Comparison of ENCODE assay signal across 1 cellular context in the genomic region with DNA sequence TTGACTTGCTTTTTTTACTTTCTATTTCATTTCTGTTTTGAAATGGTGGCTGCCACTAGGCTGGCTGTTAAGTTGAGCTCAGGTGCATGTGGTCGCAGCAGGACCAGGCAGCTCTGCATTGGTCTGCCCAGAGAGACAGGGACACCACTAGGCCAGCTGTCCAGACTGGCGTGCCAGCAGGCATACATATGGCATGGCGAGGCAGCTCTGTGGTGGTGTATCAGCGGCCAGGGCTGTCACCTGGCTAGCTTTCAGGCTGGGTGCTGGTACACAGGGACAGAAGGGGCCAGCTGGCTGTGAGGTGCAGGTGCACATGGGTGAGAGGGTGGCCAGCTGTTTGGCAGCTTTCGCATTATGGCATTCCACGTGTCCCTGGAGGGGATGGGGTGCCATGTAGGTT.
TF ChIP-seq lines count a peak whose summit lies in the region.

No MANE protein-coding gene starts in this region.

TF ChIP-seq in IMR-90, 13 proteins besides CTCF, POLR2A, EP300 and RAD21 (continued from another document):
- TF ChIP-seq, protein P1, sequence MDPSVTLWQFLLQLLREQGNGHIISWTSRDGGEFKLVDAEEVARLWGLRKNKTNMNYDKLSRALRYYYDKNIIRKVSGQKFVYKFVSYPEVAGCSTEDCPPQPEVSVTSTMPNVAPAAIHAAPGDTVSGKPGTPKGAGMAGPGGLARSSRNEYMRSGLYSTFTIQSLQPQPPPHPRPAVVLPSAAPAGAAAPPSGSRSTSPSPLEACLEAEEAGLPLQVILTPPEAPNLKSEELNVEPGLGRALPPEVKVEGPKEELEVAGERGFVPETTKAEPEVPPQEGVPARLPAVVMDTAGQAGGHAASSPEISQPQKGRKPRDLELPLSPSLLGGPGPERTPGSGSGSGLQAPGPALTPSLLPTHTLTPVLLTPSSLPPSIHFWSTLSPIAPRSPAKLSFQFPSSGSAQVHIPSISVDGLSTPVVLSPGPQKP (IDR thresholded peaks at IDR 0.05; ENCODE audit: borderline replicate concordance, low read depth, low read length), result no peak
- TF ChIP-seq RCOR1 (IDR thresholded peaks at IDR 0.05; ENCODE audit: insufficient replicate concordance, low read length), result no peak
- TF ChIP-seq CEBPB (IDR thresholded peaks at IDR 0.05; ENCODE audit: low read depth, low read length), result no peak
- TF ChIP-seq MAZ (IDR thresholded peaks at IDR 0.05; ENCODE audit: borderline replicate concordance, low read depth, low read length), result no peak
- no peak for TF ChIP-seq SMC3 (IDR thresholded peaks at IDR 0.05; ENCODE audit: low read depth, low read length)
- TF ChIP-seq CHD1 (IDR thresholded peaks at IDR 0.05; ENCODE audit: low read depth, low read length), result no peak
